In the genomic region with DNA sequence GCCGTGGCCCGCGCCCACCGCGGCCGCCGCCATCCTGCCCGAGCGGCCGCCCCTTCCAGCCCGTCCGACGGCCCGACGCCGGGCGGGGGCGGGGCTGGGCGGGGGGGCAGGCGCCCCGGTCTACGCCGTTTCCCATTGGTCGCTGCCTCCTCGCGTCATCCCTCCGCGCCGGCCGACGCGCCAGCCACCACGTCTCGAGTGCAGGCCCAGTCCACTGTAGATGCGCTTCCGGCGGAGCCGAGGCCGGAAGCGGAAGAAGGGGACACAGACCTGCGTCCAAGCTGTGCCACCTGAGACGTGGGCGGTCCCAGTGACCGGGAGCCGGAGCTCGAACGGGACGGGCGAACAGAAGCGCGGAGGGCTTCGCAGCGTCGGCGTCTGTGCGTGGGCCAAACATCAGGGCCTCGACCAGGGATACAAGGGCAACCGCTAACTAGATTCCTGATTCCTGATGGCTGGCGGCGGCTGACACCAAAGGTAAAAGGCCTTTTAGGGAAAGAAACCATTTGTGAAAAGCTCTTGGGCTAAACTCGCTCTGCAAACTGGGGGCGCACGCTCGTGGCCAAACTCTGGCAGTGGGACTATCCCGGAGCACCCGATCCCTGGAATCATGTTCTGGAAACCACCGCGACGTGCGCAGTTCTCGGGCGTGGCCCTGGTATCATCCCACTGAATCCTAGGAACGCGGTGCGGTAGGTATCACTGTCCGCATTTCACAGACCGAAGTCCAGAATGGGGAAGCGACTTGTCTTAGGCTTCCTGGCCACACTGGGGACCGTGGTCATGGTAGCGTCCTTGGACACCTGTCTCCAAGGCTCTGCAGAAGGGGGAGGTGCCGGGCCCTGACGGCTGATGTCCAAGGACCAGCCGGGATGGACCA, we compare ENCODE assay signal across 8 cellular contexts. TPM values are rescaled to one million over a fixed set of nuclear protein-coding genes. Genes with fewer than 3 reads are reported as not detected.
DNase-seq lines count a peak whose midpoint lies in the region; ATAC-seq, FAIRE-seq and TF ChIP-seq lines count a peak whose summit lies in the region.

A gene (minus strand): TSS at position 84 of the 880 bp plus-strand sequence. CDS start 51 bp downstream, at position 33.

- peak within 1 kb of the TSS; percentile 81 to 98 (median 98) for H3K4me3 ChIP-seq in keratinocyte (ENCODE audit: control insufficient read depth in 2 of 3, extremely low read depth in 1 of 3, insufficient read depth in 2 of 3, low read depth in 1 of 3, low read length in 3 of 3)

- peaks cover 3% of the 10 kb centered on the region for H3K9me1 ChIP-seq in keratinocyte (ENCODE audit: control insufficient read depth, extremely low read depth, insufficient read depth, low read length)

- H3K9me3 ChIP-seq in keratinocyte (ENCODE audit: control insufficient read depth, low read depth, low read length) = no peaks in the 10 kb centered on the region

- H3K4me2 ChIP-seq in keratinocyte (ENCODE audit: control insufficient read depth, extremely low read depth, insufficient read depth, low read depth, low read length) = peak within 1 kb of the TSS; percentile 97

- no peaks in the 10 kb centered on the region for H3K27me3 ChIP-seq in keratinocyte (ENCODE audit: control insufficient read depth, extremely low read depth, insufficient read depth, low read length)

- peaks cover 5% of the 10 kb centered on the region for H4K20me1 ChIP-seq in keratinocyte (ENCODE audit: control insufficient read depth, extremely low read depth, insufficient read depth, low read length)

- H3K79me2 ChIP-seq in keratinocyte (ENCODE audit: control insufficient read depth, insufficient read depth, low read length) = peaks cover 85% of the 10 kb centered on the region

- peaks cover 16 to 30% of the 10 kb centered on the region in 2 experiments for H3K36me3 ChIP-seq in keratinocyte (ENCODE audit: control insufficient read depth in 2 of 2, extremely low read depth in 1 of 2, insufficient read depth in 2 of 2, low read length in 2 of 2)

- H3K9ac ChIP-seq in keratinocyte (ENCODE audit: control insufficient read depth, extremely low read depth, insufficient read depth, low read length) = peak within 1 kb of the TSS; percentile 98

- peak within 1 kb of the TSS; percentile 78 for H2AFZ ChIP-seq in keratinocyte (ENCODE audit: control insufficient read depth, low read length)

- DNase-seq in Ammon's horn (ENCODE audit: low spot score) (peak; percentile 96), NCI-H446 treated with DMSO at 0.1 percent for 48 hours (lab: John Stamatoyannopoulos, UW) (peak; percentile 91), cerebellar nuclear complex (lab: John Stamatoyannopoulos, UW) (peak; percentile 83 to 86), keratinocyte (ENCODE audit: low read depth, low spot score) (peak; percentile 81)
- peak; percentile 85 for DNase-seq in activated CD4-positive, alpha-beta T cell treated with anti-CD3 and anti-CD28 coated beads for 1 hour
- peak; percentile 83 to 91 (median 85) for DNase-seq in stimulated activated CD4-positive, alpha-beta T cell treated with anti-CD3 and anti-CD28 coated beads, Interleukin-12 subunit alpha, Interleukin-12 subunit beta, amount 100 ng/mL, for 48 hours (ENCODE audit: low read depth in 2 of 3, low spot score in 1 of 3)

- ATAC-seq in HG03378 (IDR thresholded peaks at IDR 0.05; ENCODE audit: unreplicated experiment) = peak; percentile 50

- peak; percentile 82 for TF ChIP-seq POLR2A in GM19099 (IDR thresholded peaks at IDR 0.05; ENCODE audit: extremely low read depth, insufficient read length, low read depth)

- peak within 1 kb of the TSS; percentile 96 for H3K27ac ChIP-seq in keratinocyte (ENCODE audit: control insufficient read depth, insufficient read depth, low read length)

- dilution Hi-C loops in keratinocyte (cut with MboI; ENCODE audit: extremely low pct_ligation_motif_present, low sequenced_read_pairs) = no loop called here

- peaks cover 38% of the 10 kb centered on the region for H3K4me1 ChIP-seq in keratinocyte (ENCODE audit: control insufficient read depth, extremely low read depth, insufficient read depth, low read length)

- no peak for FAIRE-seq in keratinocyte (lab: Jason Lieb, UNC)

- no peak for TF ChIP-seq CTCF in keratinocyte (optimal IDR thresholded peaks at IDR 0.05 in 1 of 3, IDR thresholded peaks at IDR 0.05 in 1 of 3, conservative IDR thresholded peaks at IDR 0.05 in 1 of 3; ENCODE audit: extremely low read depth in 1 of 3, insufficient read depth in 2 of 3, low read length in 3 of 3)

RNA-seq across cellular contexts. Expression of the gene that starts here (rescaled TPM):
- 30.3 to 42.0 TPM (median 39.1 TPM) in 3 replicates for polyA plus RNA-seq in keratinocyte
- 17.8 TPM for polyA plus RNA-seq in keratinocyte (2011; ENCODE audit: low read depth)
- polyA plus RNA-seq in keratinocyte (2011; cell fraction: cytosol; rRNA removed) = 28.7 and 32.6 TPM in 2 replicates
- polyA plus RNA-seq in keratinocyte (2011; cell fraction: nucleus; rRNA removed) = 56.4 and 59.8 TPM in 2 replicates
- 38.9 and 39.4 TPM in 2 replicates for polyA plus RNA-seq in keratinocyte (2012; ENCODE audit: low replicate concordance)
- polyA minus RNA-seq in keratinocyte = 81.4 to 109 TPM (median 105 TPM) in 3 replicates
- polyA minus RNA-seq in keratinocyte (2011; cell fraction: cytosol; rRNA and poly(A)+ RNA removed) = 59.9 TPM
- 50.9 and 66.0 TPM in 2 replicates for polyA minus RNA-seq in keratinocyte (2011; cell fraction: nucleus; rRNA and poly(A)+ RNA removed)

Comparison
In these comparisons a context has a peak if more than half of its experiments do, and no peak if none do; other contexts are left out.
1. Peak in every context shown above with its lines: DNase-seq, ATAC-seq, H3K4me3 ChIP-seq and H3K27ac ChIP-seq.